ENCODE assay signal across 28 cellular contexts in the genomic region with DNA sequence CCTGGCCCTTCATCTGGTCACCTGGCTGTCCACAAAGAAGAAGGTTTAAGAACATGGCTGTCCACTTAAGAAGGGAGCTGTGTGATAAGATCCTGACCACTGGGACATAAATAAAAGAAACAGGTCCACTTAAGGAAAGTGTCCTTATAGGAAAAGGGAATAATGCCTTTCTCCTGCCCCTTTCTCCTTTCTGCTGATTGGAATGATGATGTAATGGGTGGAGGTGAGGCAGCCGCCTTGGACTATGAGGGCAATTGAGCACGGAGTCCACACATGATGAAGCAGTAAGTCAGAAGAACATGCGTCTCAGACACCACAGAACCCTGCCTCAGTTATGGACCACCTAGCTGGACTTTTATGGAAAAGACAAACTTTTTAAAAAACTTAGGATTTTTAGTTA.
"Had no signal": no experiment of that assay in that cellular context is flagged by ENCODE, and none has a peak within 500 bp of the region (broad histone marks: within the 10 kb centered on the region; RNA-seq: fewer than 3 reads in every experiment).

No MANE protein-coding gene starts in this region.

- H3K27me3 ChIP-seq: colonic mucosa, dorsolateral prefrontal cortex, esophagus muscularis mucosa, esophagus squamous epithelium, foreskin keratinocyte, gastroesophageal sphincter had no signal

- H3K4me3 ChIP-seq: colonic mucosa, coronary artery, dorsolateral prefrontal cortex, esophagus muscularis mucosa, esophagus squamous epithelium, gastrocnemius medialis, gastroesophageal sphincter, heart left ventricle, heart right ventricle had no signal

- H3K4me1 ChIP-seq: colonic mucosa, esophagus squamous epithelium, foreskin keratinocyte, gastrocnemius medialis, gastroesophageal sphincter, heart left ventricle, heart right ventricle had no signal

- H3K9me3 ChIP-seq: colonic mucosa, esophagus squamous epithelium, gastrocnemius medialis had no signal

- H3K36me3 ChIP-seq: colonic mucosa, esophagus muscularis mucosa, esophagus squamous epithelium, gastrocnemius medialis, gastroesophageal sphincter, heart left ventricle, heart right ventricle had no signal

- H3K27ac ChIP-seq: colonic mucosa, coronary artery, dorsolateral prefrontal cortex, epithelial cell of prostate, esophagus muscularis mucosa, esophagus squamous epithelium, foreskin keratinocyte, gastrocnemius medialis, gastroesophageal sphincter, heart left ventricle, heart right ventricle had no signal

- FAIRE-seq: colon, endometrium, endothelial cell of umbilical vein, frontal cortex had no signal

- ATAC-seq: effector memory CD8-positive, alpha-beta T cell; esophagus mucosa; foreskin keratinocyte; gastrocnemius medialis; gastroesophageal sphincter; heart left ventricle; heart right ventricle had no signal

- DNase-seq: colonic mucosa; cortex of kidney; dermis blood vessel endothelial cell; dorsolateral prefrontal cortex; effector CD4-positive, alpha-beta T cell; effector CD8-positive, alpha-beta T cell; effector memory CD4-positive, alpha-beta T cell; effector memory CD8-positive, alpha-beta T cell; endodermal cell; erythroblast; esophagus squamous epithelium; foreskin fibroblast; foreskin keratinocyte; foreskin melanocyte; gastrocnemius medialis; glutamatergic neuron; head of caudate nucleus; heart left ventricle; heart right ventricle had no signal
